ENCODE assay signal across 14 cellular contexts in the genomic region with DNA sequence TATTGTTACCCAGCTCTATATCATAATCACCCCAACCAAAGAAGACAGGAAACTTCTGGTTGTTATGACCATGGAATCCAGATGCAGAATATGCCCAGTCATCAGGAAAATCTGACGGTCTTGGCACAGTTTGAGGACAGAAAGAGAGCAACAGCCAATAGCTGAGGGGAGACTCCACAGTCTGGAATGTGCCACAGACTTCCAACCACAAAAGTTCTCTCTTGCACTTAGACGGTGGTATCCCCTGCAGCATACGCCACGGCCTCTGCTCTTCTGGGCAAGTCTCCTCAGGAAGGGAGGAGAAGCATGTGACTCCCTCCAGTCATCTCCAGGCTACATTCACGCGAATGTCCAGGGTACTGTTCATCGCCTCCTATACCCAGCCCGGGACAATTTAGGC. TPM values are rescaled to one million over a fixed set of nuclear protein-coding genes. Genes with fewer than 3 reads are reported as not detected.
A peak's percentile ranks its signal among the peaks of the same experiment; 100 is the strongest.
DNase-seq lines count a peak whose midpoint lies in the region; ATAC-seq and TF ChIP-seq lines count a peak whose summit lies in the region.
"Had no signal": no experiment of that assay in that cellular context is flagged by ENCODE, and none has a peak within 500 bp of the region (broad histone marks: within the 10 kb centered on the region; RNA-seq: fewer than 3 reads in every experiment).

No MANE protein-coding gene starts in this region.

- ATAC-seq in HG03432 (IDR thresholded peaks at IDR 0.05; ENCODE audit: unreplicated experiment): no peak

- peaks cover 6% of the 10 kb centered on the region for H3K9me3 Mint-ChIP-seq in progenitor cell of endocrine pancreas (ENCODE audit: low read depth)

- POLR2A ChIA-PET in SK-N-SH (lab: Yijun Ruan, JAX): no interaction called here

- peak; percentile 94 for DNase-seq in AG20443 (ENCODE audit: low spot score)
- DNase-seq in SK-N-SH: no peak
- peak; percentile 98 for DNase-seq in fibroblast of peridontal ligament (ENCODE audit: extremely low read depth)
- no peak for DNase-seq in progenitor cell of endocrine pancreas (ENCODE audit: low spot score, unreplicated experiment)
- no peak for DNase-seq in SHP77 treated with DMSO at 0.1 percent for 48 hours (lab: John Stamatoyannopoulos, UW)
- no peak for DNase-seq in activated naive CD4-positive, alpha-beta T cell treated with anti-CD3 and anti-CD28 coated beads, Interleukin-2, amount 50 U/mL, for 16 hours
- no peak for DNase-seq in stimulated activated CD4-positive, alpha-beta T cell treated with anti-CD3 and anti-CD28 coated beads, Interleukin-4, amount 100 ng/mL, for 4 hours
- DNase-seq: activated B cell treated with CpG ODN at 0.5 μM for 24 hours; activated gamma-delta T cell treated with Interleukin-2 at 50 U/mL for 16 hours; CD4-positive, alpha-beta memory T cell; NCI-H1417 treated with DMSO at 0.1 percent for 48 hours had no signal

- H3K27me3 Mint-ChIP-seq in progenitor cell of endocrine pancreas: no peaks in the 10 kb centered on the region
- H3K27me3 Mint-ChIP-seq: activated B cell treated with CpG ODN at 0.5 μM for 24 hours; CD4-positive, alpha-beta memory T cell; stimulated activated naive CD8-positive, alpha-beta T cell treated with anti-CD3 and anti-CD28 coated beads, Interleukin-15, Interleukin-2, amounts not matched to agents 100 ng/mL and 50 ng/mL, for 24 hours had no signal

- H3K27ac Mint-ChIP-seq in progenitor cell of endocrine pancreas: peak overlapping the region; percentile 41
- H3K27ac Mint-ChIP-seq: activated B cell treated with CpG ODN at 0.5 μM for 24 hours; CD4-positive, alpha-beta memory T cell; stimulated activated naive CD8-positive, alpha-beta T cell treated with anti-CD3 and anti-CD28 coated beads, Interleukin-15, Interleukin-2, amounts not matched to agents 100 ng/mL and 50 ng/mL, for 24 hours had no signal

- no peak overlapping the region for H2AFZ ChIP-seq in SK-N-SH (ENCODE audit: low read depth)

- peaks cover 3% of the 10 kb centered on the region; the same call in 1 of the 2 replicates for H4K20me1 ChIP-seq in SK-N-SH (ENCODE audit: insufficient read depth)

- H3F3A ChIP-seq in SK-N-SH (replicated peaks; ENCODE audit: insufficient read depth): no peaks in the 10 kb centered on the region

- no peak for TF ChIP-seq RAD21 in SK-N-SH (IDR thresholded peaks at IDR 0.05; ENCODE audit: low read length)

- no peaks in the 10 kb centered on the region for H3K9me2 ChIP-seq in SK-N-SH

- H3K36me3 Mint-ChIP-seq in progenitor cell of endocrine pancreas (ENCODE audit: insufficient read depth): peaks cover 14% of the 10 kb centered on the region

- H3K27ac ChIP-seq in SK-N-SH (ENCODE audit: low read depth in 2 of 2, low read length in 1 of 2): peak overlapping the region in 1 of 2 experiments; percentile 40; a peak in 2 of 4 replicates
- H3K27ac ChIP-seq: epithelial cell of prostate had no signal

- no peak overlapping the region for H3K4me3 ChIP-seq in SK-N-SH (ENCODE audit: low read depth in 2 of 2, low read length in 1 of 2)

- TF ChIP-seq CTCF in SK-N-SH (IDR thresholded peaks at IDR 0.05): no peak
- TF ChIP-seq CTCF in progenitor cell of endocrine pancreas (IDR thresholded peaks at IDR 0.05; ENCODE audit: unreplicated experiment): no peak

- no peak overlapping the region for H3K4me3 Mint-ChIP-seq in progenitor cell of endocrine pancreas (ENCODE audit: low read depth)
- H3K4me3 Mint-ChIP-seq: activated B cell treated with CpG ODN at 0.5 μM for 24 hours; CD4-positive, alpha-beta memory T cell; stimulated activated naive CD8-positive, alpha-beta T cell treated with anti-CD3 and anti-CD28 coated beads, Interleukin-15, Interleukin-2, amounts not matched to agents 100 ng/mL and 50 ng/mL, for 24 hours had no signal

- CTCF ChIA-PET in SK-N-SH (lab: Yijun Ruan, JAX): no interaction called here

- no peak overlapping the region for H3K9ac ChIP-seq in SK-N-SH

- H3K4me1 Mint-ChIP-seq in progenitor cell of endocrine pancreas (ENCODE audit: low read depth): no peaks in the 10 kb centered on the region

- H3K9me3 ChIP-seq in SK-N-SH: no peaks in the 10 kb centered on the region

- peaks cover 3 to 16% of the 10 kb centered on the region in 2 experiments; a peak in 3 of 4 replicates for H3K4me1 ChIP-seq in SK-N-SH (ENCODE audit: control insufficient read depth in 1 of 2, insufficient read depth in 2 of 2, low read depth in 1 of 2, low read length in 1 of 2)

- WGBS in SK-N-SH (ENCODE audit: low lambda C conversion rate): 71% methylated on average over 8 of the region's 8 CpGs

- no peak for TF ChIP-seq EP300 in SK-N-SH (IDR thresholded peaks at IDR 0.05; ENCODE audit: borderline replicate concordance in 1 of 2, low read depth in 1 of 2, low read length in 1 of 2)

- H3K79me2 ChIP-seq in SK-N-SH (ENCODE audit: insufficient read depth): peaks cover 94% of the 10 kb centered on the region

- no peaks in the 10 kb centered on the region for H3K27me3 ChIP-seq in SK-N-SH (ENCODE audit: insufficient read depth)

- H3K4me2 ChIP-seq in SK-N-SH: peak overlapping the region; percentile 8; the same call in 1 of the 2 replicates

- peaks cover 2 to 5% of the 10 kb centered on the region in 2 experiments for H3K36me3 ChIP-seq in SK-N-SH (replicated peaks in 1 of 2; ENCODE audit: control insufficient read depth in 1 of 2, insufficient read depth in 2 of 2, low read length in 1 of 2)

TF ChIP-seq in SK-N-SH, 30 proteins besides CTCF, POLR2A, EP300 and RAD21 (continues in another document):
- TF ChIP-seq, protein P1, sequence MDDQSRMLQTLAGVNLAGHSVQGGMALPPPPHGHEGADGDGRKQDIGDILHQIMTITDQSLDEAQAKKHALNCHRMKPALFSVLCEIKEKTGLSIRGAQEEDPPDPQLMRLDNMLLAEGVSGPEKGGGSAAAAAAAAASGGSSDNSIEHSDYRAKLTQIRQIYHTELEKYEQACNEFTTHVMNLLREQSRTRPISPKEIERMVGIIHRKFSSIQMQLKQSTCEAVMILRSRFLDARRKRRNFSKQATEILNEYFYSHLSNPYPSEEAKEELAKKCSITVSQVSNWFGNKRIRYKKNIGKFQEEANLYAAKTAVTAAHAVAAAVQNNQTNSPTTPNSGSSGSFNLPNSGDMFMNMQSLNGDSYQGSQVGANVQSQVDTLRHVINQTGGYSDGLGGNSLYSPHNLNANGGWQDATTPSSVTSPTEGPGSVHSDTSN (IDR thresholded peaks at IDR 0.05): 0 out of 2 replicates have a peak, but pooled peaks have one; percentile 9
- no peak for TF ChIP-seq MEF2A (IDR thresholded peaks at IDR 0.05; ENCODE audit: borderline replicate concordance, low read depth)
- peak; percentile 42; the same call in 1 of the 2 replicates for TF ChIP-seq NFIC (IDR thresholded peaks at IDR 0.05; ENCODE audit: borderline replicate concordance)
- TF ChIP-seq, protein P2, sequence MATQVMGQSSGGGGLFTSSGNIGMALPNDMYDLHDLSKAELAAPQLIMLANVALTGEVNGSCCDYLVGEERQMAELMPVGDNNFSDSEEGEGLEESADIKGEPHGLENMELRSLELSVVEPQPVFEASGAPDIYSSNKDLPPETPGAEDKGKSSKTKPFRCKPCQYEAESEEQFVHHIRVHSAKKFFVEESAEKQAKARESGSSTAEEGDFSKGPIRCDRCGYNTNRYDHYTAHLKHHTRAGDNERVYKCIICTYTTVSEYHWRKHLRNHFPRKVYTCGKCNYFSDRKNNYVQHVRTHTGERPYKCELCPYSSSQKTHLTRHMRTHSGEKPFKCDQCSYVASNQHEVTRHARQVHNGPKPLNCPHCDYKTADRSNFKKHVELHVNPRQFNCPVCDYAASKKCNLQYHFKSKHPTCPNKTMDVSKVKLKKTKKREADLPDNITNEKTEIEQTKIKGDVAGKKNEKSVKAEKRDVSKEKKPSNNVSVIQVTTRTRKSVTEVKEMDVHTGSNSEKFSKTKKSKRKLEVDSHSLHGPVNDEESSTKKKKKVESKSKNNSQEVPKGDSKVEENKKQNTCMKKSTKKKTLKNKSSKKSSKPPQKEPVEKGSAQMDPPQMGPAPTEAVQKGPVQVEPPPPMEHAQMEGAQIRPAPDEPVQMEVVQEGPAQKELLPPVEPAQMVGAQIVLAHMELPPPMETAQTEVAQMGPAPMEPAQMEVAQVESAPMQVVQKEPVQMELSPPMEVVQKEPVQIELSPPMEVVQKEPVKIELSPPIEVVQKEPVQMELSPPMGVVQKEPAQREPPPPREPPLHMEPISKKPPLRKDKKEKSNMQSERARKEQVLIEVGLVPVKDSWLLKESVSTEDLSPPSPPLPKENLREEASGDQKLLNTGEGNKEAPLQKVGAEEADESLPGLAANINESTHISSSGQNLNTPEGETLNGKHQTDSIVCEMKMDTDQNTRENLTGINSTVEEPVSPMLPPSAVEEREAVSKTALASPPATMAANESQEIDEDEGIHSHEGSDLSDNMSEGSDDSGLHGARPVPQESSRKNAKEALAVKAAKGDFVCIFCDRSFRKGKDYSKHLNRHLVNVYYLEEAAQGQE (IDR thresholded peaks at IDR 0.05; ENCODE audit: low read depth, low read length): no peak
- TF ChIP-seq GATA2 (CRISPR knock-in tag; IDR thresholded peaks at IDR 0.05): no peak
- TF ChIP-seq TCF12 (IDR thresholded peaks at IDR 0.05): peak; percentile 44; the same call in 1 of the 2 replicates
- TF ChIP-seq, protein P3, sequence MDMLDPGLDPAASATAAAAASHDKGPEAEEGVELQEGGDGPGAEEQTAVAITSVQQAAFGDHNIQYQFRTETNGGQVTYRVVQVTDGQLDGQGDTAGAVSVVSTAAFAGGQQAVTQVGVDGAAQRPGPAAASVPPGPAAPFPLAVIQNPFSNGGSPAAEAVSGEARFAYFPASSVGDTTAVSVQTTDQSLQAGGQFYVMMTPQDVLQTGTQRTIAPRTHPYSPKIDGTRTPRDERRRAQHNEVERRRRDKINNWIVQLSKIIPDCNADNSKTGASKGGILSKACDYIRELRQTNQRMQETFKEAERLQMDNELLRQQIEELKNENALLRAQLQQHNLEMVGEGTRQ (IDR thresholded peaks at IDR 0.05; ENCODE audit: borderline replicate concordance, low read depth, low read length): no peak
- no peak for TF ChIP-seq GABPA (IDR thresholded peaks at IDR 0.05; ENCODE audit: low read depth)
- TF ChIP-seq FOXJ3 (CRISPR knock-in tag; IDR thresholded peaks at IDR 0.05): no peak
- TF ChIP-seq TEAD4 (IDR thresholded peaks at IDR 0.05; ENCODE audit: borderline replicate concordance, insufficient read depth): 0 out of 2 replicates have a peak, but pooled peaks have one; percentile 11
- TF ChIP-seq, protein P4, sequence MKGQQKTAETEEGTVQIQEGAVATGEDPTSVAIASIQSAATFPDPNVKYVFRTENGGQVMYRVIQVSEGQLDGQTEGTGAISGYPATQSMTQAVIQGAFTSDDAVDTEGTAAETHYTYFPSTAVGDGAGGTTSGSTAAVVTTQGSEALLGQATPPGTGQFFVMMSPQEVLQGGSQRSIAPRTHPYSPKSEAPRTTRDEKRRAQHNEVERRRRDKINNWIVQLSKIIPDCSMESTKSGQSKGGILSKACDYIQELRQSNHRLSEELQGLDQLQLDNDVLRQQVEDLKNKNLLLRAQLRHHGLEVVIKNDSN (IDR thresholded peaks at IDR 0.05; ENCODE audit: borderline replicate concordance, low read depth): no peak

RNA-seq across cellular contexts. Expression of a gene that starts 18.4 kb away (rescaled TPM):
- 20.9 and 23.2 TPM in 2 replicates for polyA plus RNA-seq in SK-N-SH (2012; rRNA removed)
- polyA plus RNA-seq in SK-N-SH (2012; cell fraction: cytosol; rRNA removed): 9.2 and 15.9 TPM in 2 replicates
- polyA plus RNA-seq in SK-N-SH (2012; cell fraction: nucleus; rRNA removed): 93.0 and 172 TPM in 2 replicates
- 49.2 and 50.2 TPM in 2 replicates for total RNA-seq in progenitor cell of endocrine pancreas

Comparison
In these comparisons a context has a peak if more than half of its experiments do, and no peak if none do; other contexts are left out.
1. DNase-seq: peak in AG20443 (single experiment) and fibroblast of peridontal ligament (single experiment); none in SK-N-SH (single experiment), progenitor cell of endocrine pancreas (single experiment), SHP77 treated with DMSO at 0.1 percent for 48 hours (single experiment), activated naive CD4-positive, alpha-beta T cell treated with anti-CD3 and anti-CD28 coated beads, Interleukin-2, amount 50 U/mL, for 16 hours (single experiment) and stimulated activated CD4-positive, alpha-beta T cell treated with anti-CD3 and anti-CD28 coated beads, Interleukin-4, amount 100 ng/mL, for 4 hours (0 of 2).